Comparison of ENCODE assay signal across 12 cellular contexts in genomic region chr15:96320703-96321421, GRCh38. TPM values are rescaled to one million over a fixed set of nuclear protein-coding genes. Genes with fewer than 3 reads are reported as not detected.
DNase-seq lines count a peak whose midpoint lies in the region; ATAC-seq and TF ChIP-seq lines count a peak whose summit lies in the region.
"Had no signal": no experiment of that assay in that cellular context is flagged by ENCODE, and none has a peak within 500 bp of the region (broad histone marks: within the 10 kb centered on the region; RNA-seq: fewer than 3 reads in every experiment).

No MANE protein-coding gene starts in this region.

- H3K36me3 ChIP-seq in A673 (ENCODE audit: insufficient read depth, low read length, poor library complexity, severe bottlenecking): no peaks in the 10 kb centered on the region
- no peaks in the 10 kb centered on the region for H3K36me3 ChIP-seq in hepatocyte (replicated peaks; ENCODE audit: insufficient read depth, low read depth)
- no peaks in the 10 kb centered on the region for H3K36me3 ChIP-seq in parathyroid adenoma (ENCODE audit: control insufficient read depth, insufficient read depth, low read length)

- ATAC-seq in WTC11: no peak
- ATAC-seq in GM18867 (IDR thresholded peaks at IDR 0.05; ENCODE audit: unreplicated experiment): no peak
- ATAC-seq in activated T-cell treated with anti-CD3 and anti-CD28 coated beads, Interleukin-2, amount 50 U/mL, for 72 hours (replicated peaks in 1 of 2): no peak
- ATAC-seq: activated CD8-positive, alpha-beta T cell treated with anti-CD3 and anti-CD28 coated beads for 36 hours; activated naive CD8-positive, alpha-beta T cell treated with anti-CD3 and anti-CD28 coated beads, Interleukin-2, amount 50 U/mL, for 24 hours had no signal

- no peaks in the 10 kb centered on the region for H3K9me3 Mint-ChIP-seq in WTC11
- peaks cover 0 to 1% of the 10 kb centered on the region in 2 donors for H3K9me3 Mint-ChIP-seq in activated T-cell treated with anti-CD3 and anti-CD28 coated beads, Interleukin-2, amount 50 U/mL, for 72 hours
- H3K9me3 Mint-ChIP-seq: activated CD8-positive, alpha-beta T cell treated with anti-CD3 and anti-CD28 coated beads for 36 hours; activated naive CD8-positive, alpha-beta T cell treated with anti-CD3 and anti-CD28 coated beads, Interleukin-2, amount 50 U/mL, for 24 hours had no signal

- H3K27ac ChIP-seq in A673 (ENCODE audit: low read depth, low read length, poor library complexity, severe bottlenecking) (no peak overlapping the region), hepatocyte (peak overlapping the region; percentile 57), parathyroid adenoma (no peak overlapping the region)

- peak overlapping the region; percentile 66 for H2AFZ ChIP-seq in hepatocyte
- H2AFZ ChIP-seq in parathyroid adenoma: no peak overlapping the region

- peaks cover 98% of the 10 kb centered on the region for H3K27me3 Mint-ChIP-seq in WTC11 (ENCODE audit: low read depth)
- peaks cover 61% of the 10 kb centered on the region for H3K27me3 Mint-ChIP-seq in activated T-cell treated with anti-CD3 and anti-CD28 coated beads, Interleukin-2, amount 50 U/mL, for 72 hours (ENCODE audit: low read depth)

- no peaks in the 10 kb centered on the region for H3K36me3 Mint-ChIP-seq in WTC11
- H3K36me3 Mint-ChIP-seq in activated T-cell treated with anti-CD3 and anti-CD28 coated beads, Interleukin-2, amount 50 U/mL, for 72 hours (ENCODE audit: insufficient read depth in 2 of 2): no peaks in the 10 kb centered on the region

- WGBS in hepatocyte (ENCODE audit: low lambda C conversion rate, missing lambda C conversion rate): 20% methylated on average over 20 of the region's 20 CpGs

- H3K4me2 ChIP-seq in hepatocyte (peak overlapping the region; percentile 84), parathyroid adenoma (ENCODE audit: low read length) (no peak overlapping the region)

- H3K4me1 Mint-ChIP-seq in WTC11: peaks cover 52% of the 10 kb centered on the region
- no peaks in the 10 kb centered on the region for H3K4me1 Mint-ChIP-seq in activated T-cell treated with anti-CD3 and anti-CD28 coated beads, Interleukin-2, amount 50 U/mL, for 72 hours (ENCODE audit: low read depth)
- H3K4me1 Mint-ChIP-seq: activated naive CD8-positive, alpha-beta T cell treated with anti-CD3 and anti-CD28 coated beads, Interleukin-2, amount 50 U/mL, for 24 hours had no signal

- no peaks in the 10 kb centered on the region for H4K20me1 ChIP-seq in hepatocyte (ENCODE audit: insufficient read depth, poor library complexity, severe bottlenecking)

- H3K4me3 Mint-ChIP-seq in WTC11: peak overlapping the region; percentile 54
- H3K4me3 Mint-ChIP-seq in activated T-cell treated with anti-CD3 and anti-CD28 coated beads, Interleukin-2, amount 50 U/mL, for 72 hours: no peak overlapping the region
- H3K4me3 Mint-ChIP-seq: activated CD8-positive, alpha-beta T cell treated with anti-CD3 and anti-CD28 coated beads for 36 hours; activated naive CD8-positive, alpha-beta T cell treated with anti-CD3 and anti-CD28 coated beads, Interleukin-2, amount 50 U/mL, for 24 hours had no signal

- H3K4me3 ChIP-seq in A673 (ENCODE audit: low read depth, low read length, poor library complexity, severe bottlenecking) (peak overlapping the region; percentile 48), hepatocyte (peak overlapping the region; percentile 27), parathyroid adenoma (ENCODE audit: low read depth, low read length) (peak overlapping the region; percentile 11)

- H3K79me2 ChIP-seq in hepatocyte (peaks cover 33% of the 10 kb centered on the region), parathyroid adenoma (peaks cover 6% of the 10 kb centered on the region)

- H3K27me3 ChIP-seq in A673 (replicated peaks; ENCODE audit: insufficient read depth, low read depth, low read length, poor library complexity): no peaks in the 10 kb centered on the region
- peaks cover 21% of the 10 kb centered on the region for H3K27me3 ChIP-seq in hepatocyte
- no peaks in the 10 kb centered on the region for H3K27me3 ChIP-seq in parathyroid adenoma (ENCODE audit: control insufficient read depth, insufficient read depth, low read length)

- CTCF ChIA-PET in A673 (lab: Charles Lee): no interaction called here
- CTCF ChIA-PET in WTC11 (lab: Charles Lee): interaction anchor here (0.6 to 2.9 kb wide), 3 partner anchors 21 to 627 kb away, joined by 3 to 13 read pairs (median 4); no protein-coding TSS in a partner anchor

- POLR2A ChIA-PET in A673 (lab: Charles Lee; ENCODE audit: low non-redundant PET): no interaction called here
- POLR2A ChIA-PET in WTC11 (lab: Charles Lee): interaction anchor here (0.6 to 1.1 kb wide), 3 partner anchors 202 to 1739 kb away, joined by 3 to 6 read pairs (median 4); no protein-coding TSS in a partner anchor

- H3K9me2 ChIP-seq in hepatocyte (replicated peaks; ENCODE audit: insufficient read depth): no peaks in the 10 kb centered on the region

- H3K27ac Mint-ChIP-seq in WTC11: no peak overlapping the region
- no peak overlapping the region for H3K27ac Mint-ChIP-seq in activated T-cell treated with anti-CD3 and anti-CD28 coated beads, Interleukin-2, amount 50 U/mL, for 72 hours
- H3K27ac Mint-ChIP-seq: activated CD8-positive, alpha-beta T cell treated with anti-CD3 and anti-CD28 coated beads for 36 hours; activated naive CD8-positive, alpha-beta T cell treated with anti-CD3 and anti-CD28 coated beads, Interleukin-2, amount 50 U/mL, for 24 hours had no signal

- intact Hi-C loops in A673 (cut with micrococcal nuclease; ENCODE audit: unreplicated experiment): loop anchor here (10.0 kb wide), 3 partner anchors 266 to 716 kb away; no protein-coding TSS in a partner anchor

- H3K4me1 ChIP-seq in A673 (ENCODE audit: insufficient read depth, low read length, poor library complexity, severe bottlenecking): peaks cover 50% of the 10 kb centered on the region
- H3K4me1 ChIP-seq in hepatocyte (ENCODE audit: insufficient read depth): peaks cover 20% of the 10 kb centered on the region
- H3K4me1 ChIP-seq in parathyroid adenoma: no peaks in the 10 kb centered on the region

- H3K9ac ChIP-seq in parathyroid adenoma: no peak overlapping the region

- no TSS peak for BruUV-seq in A673 (replicated peaks; lab: Mats Ljungman, UMichigan)

- no peak for DNase-seq in A673 (ENCODE audit: low spot score)
- DNase-seq in WTC11 (ENCODE audit: low spot score): peak; percentile 14
- no peak for DNase-seq in hepatocyte (ENCODE audit: low spot score)
- no peak for DNase-seq in cerebellum (ENCODE audit: low spot score)
- no peak for DNase-seq in activated T-cell treated with anti-CD3 and anti-CD28 coated beads, Interleukin-2, amount 50 U/mL, for 72 hours
- DNase-seq in T-helper 1 cell: no peak
- DNase-seq: activated CD8-positive, alpha-beta T cell treated with anti-CD3 and anti-CD28 coated beads for 36 hours; activated naive CD8-positive, alpha-beta T cell treated with anti-CD3 and anti-CD28 coated beads, Interleukin-2, amount 50 U/mL, for 24 hours; GDM1; NCI-H2227 treated with DMSO at 0.1 percent for 48 hours had no signal

- TF ChIP-seq CTCF in A673 (conservative IDR thresholded peaks at IDR 0.05; ENCODE audit: low read depth, low read length) (no peak), WTC11 (IDR thresholded peaks at IDR 0.05) (no peak), hepatocyte (IDR thresholded peaks at IDR 0.05; ENCODE audit: poor library complexity) (no peak), parathyroid adenoma (IDR thresholded peaks at IDR 0.05) (no peak)

- H3K9me3 ChIP-seq in A673 (ENCODE audit: low read depth, low read length, poor library complexity, severe bottlenecking) (no peaks in the 10 kb centered on the region), hepatocyte (ENCODE audit: low read depth) (no peaks in the 10 kb centered on the region), parathyroid adenoma (ENCODE audit: control insufficient read depth, low read length) (no peaks in the 10 kb centered on the region)

TF ChIP-seq in WTC11, 78 proteins besides CTCF, POLR2A, EP300 and RAD21 (continues in another document):
- TF ChIP-seq STAT6 (CRISPR knock-in tag; conservative IDR thresholded peaks at IDR 0.05; ENCODE audit: low read depth) (no peak), ZNF671 (CRISPR knock-in tag; IDR thresholded peaks at IDR 0.05) (no peak)

RNA-seq across cellular contexts. Expression of gene NR2F2, which starts 9.6 kb away (rescaled TPM):
- 106 and 138 TPM in 2 replicates for total RNA-seq in A673 (2021)
- total RNA-seq in WTC11 (2021): 0.27 to 0.57 TPM (median 0.55 TPM) in 3 replicates
- total RNA-seq in hepatocyte: 16.5 and 23.0 TPM in 2 replicates
- polyA plus RNA-seq in hepatocyte: 27.9 and 28.3 TPM in 2 replicates
- total RNA-seq in cerebellum: 22.8 TPM
- not detected for total RNA-seq in activated T-cell treated with anti-CD3 and anti-CD28 coated beads, Interleukin-2, amount 50 U/mL, for 72 hours
- total RNA-seq: activated CD8-positive, alpha-beta T cell treated with anti-CD3 and anti-CD28 coated beads for 36 hours had no signal

Comparison
In these comparisons a context has a peak if more than half of its experiments do, and no peak if none do; other contexts are left out.
1. RNA of gene NR2F2, which starts 9.6 kb away (total RNA-seq): 106 to 138 TPM in A673, 16.5 to 23.0 TPM in hepatocyte and 22.8 TPM in cerebellum (single experiment); 0.27 to 0.57 TPM in WTC11 and not detected in activated T-cell treated with anti-CD3 and anti-CD28 coated beads, Interleukin-2, amount 50 U/mL, for 72 hours; every median in the first group is over 10 times any median in the second.
2. Peak in every context shown above with its lines, with median percentiles within 50 percentile points of each other: H3K4me3 ChIP-seq.